Comparison of ENCODE assay signal across 1 cellular context in genomic region chr17:32998893-32999240, GRCh38.
TF ChIP-seq lines count a peak whose summit lies in the region.

No MANE protein-coding gene starts in this region.

TF ChIP-seq in A549, 52 proteins besides CTCF, POLR2A, EP300 and RAD21 (continued from another document):
- TF ChIP-seq, protein P1, sequence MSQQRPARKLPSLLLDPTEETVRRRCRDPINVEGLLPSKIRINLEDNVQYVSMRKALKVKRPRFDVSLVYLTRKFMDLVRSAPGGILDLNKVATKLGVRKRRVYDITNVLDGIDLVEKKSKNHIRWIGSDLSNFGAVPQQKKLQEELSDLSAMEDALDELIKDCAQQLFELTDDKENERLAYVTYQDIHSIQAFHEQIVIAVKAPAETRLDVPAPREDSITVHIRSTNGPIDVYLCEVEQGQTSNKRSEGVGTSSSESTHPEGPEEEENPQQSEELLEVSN (IDR thresholded peaks at IDR 0.05; ENCODE audit: borderline replicate concordance, low read depth) = no peak
- TF ChIP-seq CBX8 (IDR thresholded peaks at IDR 0.05) = no peak
- TF ChIP-seq NFE2L2 (conservative IDR thresholded peaks at IDR 0.05; ENCODE audit: low read length) = no peak
